Comparison of ENCODE assay signal across 16 cellular contexts in the genomic region with DNA sequence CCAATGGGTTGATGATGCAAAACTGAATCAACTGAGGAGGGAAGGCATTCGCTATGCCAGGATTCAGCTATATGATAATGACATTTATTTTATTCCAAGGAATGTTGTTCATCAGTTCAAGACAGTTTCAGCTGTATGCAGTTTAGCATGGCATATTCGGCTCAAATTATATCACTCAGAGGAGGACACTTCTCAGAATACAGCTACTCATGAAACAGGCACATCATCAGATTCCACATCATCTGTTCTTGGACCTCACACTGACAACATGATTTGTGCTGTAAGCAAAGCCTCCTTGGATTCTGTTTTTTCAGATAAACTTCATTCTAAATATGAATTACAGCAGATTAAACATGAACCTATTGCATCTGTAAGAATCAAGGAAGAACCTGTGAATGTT. TPM values are rescaled to one million over a fixed set of nuclear protein-coding genes. Genes with fewer than 3 reads are reported as not detected.
A peak's percentile ranks its signal among the peaks of the same experiment; 100 is the strongest.
DNase-seq lines count a peak whose midpoint lies in the region; ATAC-seq and TF ChIP-seq lines count a peak whose summit lies in the region.
"Had no signal": no experiment of that assay in that cellular context is flagged by ENCODE, and none has a peak within 500 bp of the region (broad histone marks: within the 10 kb centered on the region; RNA-seq: fewer than 3 reads in every experiment).

No MANE protein-coding gene starts in this region.

- no peaks in the 10 kb centered on the region for H3K9me2 ChIP-seq in OCI-LY7 (ENCODE audit: insufficient read depth, low read length)

- H3K4me1 ChIP-seq in mammary epithelial cell (ENCODE audit: insufficient read depth, low read length) (no peaks in the 10 kb centered on the region), OCI-LY7 (ENCODE audit: insufficient read depth, low read length, poor library complexity, severe bottlenecking) (peaks cover 11% of the 10 kb centered on the region), ectodermal cell (ENCODE audit: control insufficient read depth, insufficient read depth, low read length) (no peaks in the 10 kb centered on the region), psoas muscle (peaks cover 16% of the 10 kb centered on the region), stomach (peaks cover 0 to 9% (median 3%) of the 10 kb centered on the region in 4 donors), HAP-1 (peaks cover 33% of the 10 kb centered on the region)
- H3K4me1 ChIP-seq: BLaER1 treated with 17β-estradiol and CSF1 and Interleukin-3, amounts not matched to agents 10 nM and 100 nM had no signal

- no peak overlapping the region for H3K27ac ChIP-seq in mammary epithelial cell (ENCODE audit: insufficient read depth, low read depth, low read length)
- no peak overlapping the region for H3K27ac ChIP-seq in OCI-LY7 (ENCODE audit: low read depth, low read length, poor library complexity, severe bottlenecking)
- H3K27ac ChIP-seq in ectodermal cell (ENCODE audit: insufficient read depth, low read depth, low read length, poor library complexity, severe bottlenecking) = peak overlapping the region; percentile 9
- peak overlapping the region; percentile 27 for H3K27ac ChIP-seq in psoas muscle
- H3K27ac ChIP-seq in stomach = no peak overlapping the region
- H3K27ac ChIP-seq: BLaER1 treated with 17β-estradiol and CSF1 and Interleukin-3, amounts not matched to agents 10 nM and 100 nM; GM23248 had no signal

- dilution Hi-C loops in mammary epithelial cell (cut with HindIII; ENCODE audit: low sequenced_read_pairs) = no loop called here

- H2AFZ ChIP-seq in mammary epithelial cell (ENCODE audit: low read depth, low read length) = no peak overlapping the region
- H2AFZ ChIP-seq in OCI-LY7 (ENCODE audit: low read length) = no peak overlapping the region
- H2AFZ ChIP-seq: GM23248 had no signal

- 100% methylated on average over 2 of the region's 2 CpGs for WGBS in mammary epithelial cell (ENCODE audit: low coverage, missing lambda C conversion rate)
- 96 to 98% methylated on average over 1 to 2 of the region's 2 CpGs for WGBS in ectodermal cell, 2 experiments
- 36 to 70% (median 42%) methylated on average over 2 of the region's 2 CpGs for WGBS in psoas muscle, 3 donors
- 93 to 98% (median 96%) methylated on average over 2 of the region's 2 CpGs for WGBS in stomach, 5 donors

- peak in 2 of 4 donors; percentile 56 to 66 for ATAC-seq in psoas muscle
- ATAC-seq: HepG2 had no signal

- intact Hi-C loops in mammary epithelial cell (cut with micrococcal nuclease) (no loop called here), MCF 10A (cut with micrococcal nuclease) (no loop called here), OCI-LY7 (cut with micrococcal nuclease; ENCODE audit: unreplicated experiment) (no loop called here), psoas muscle (cut with DNase I) (no loop called here), stomach (cut with DNase I; ENCODE audit: low total_unique reads) (no loop called here)

- in situ Hi-C loops in mammary epithelial cell (cut with MboI; ENCODE audit: low sequenced_read_pairs in 2 of 2) = no loop called here
- in situ Hi-C loops in HAP-1 (cut with MboI; ENCODE audit: low sequenced_read_pairs) = no loop called here

- no peak overlapping the region for H3K9ac ChIP-seq in mammary epithelial cell (ENCODE audit: insufficient read depth, low read length)
- H3K9ac ChIP-seq: BLaER1 treated with 17β-estradiol and CSF1 and Interleukin-3, amounts not matched to agents 10 nM and 100 nM; GM23248 had no signal

- no peak for TF ChIP-seq EP300 in stomach (IDR thresholded peaks at IDR 0.05)

- H4K20me1 ChIP-seq in mammary epithelial cell (ENCODE audit: insufficient read depth, low read length) (no peaks in the 10 kb centered on the region), OCI-LY7 (ENCODE audit: insufficient read depth, low read length) (no peaks in the 10 kb centered on the region)
- H4K20me1 ChIP-seq: BLaER1 treated with 17β-estradiol and CSF1 and Interleukin-3, amounts not matched to agents 10 nM and 100 nM had no signal

- peaks cover 35% of the 10 kb centered on the region for H3K36me3 Mint-ChIP-seq in MCF 10A (ENCODE audit: insufficient read depth, unreplicated experiment)

- H3K4me3 Mint-ChIP-seq in MCF 10A (ENCODE audit: unreplicated experiment) = no peak overlapping the region
- H3K4me3 Mint-ChIP-seq: B cell; CD8-positive, alpha-beta memory T cell had no signal

- H3K9me3 ChIP-seq in mammary epithelial cell (replicated peaks; ENCODE audit: insufficient read depth, low read length) (peaks cover 2% of the 10 kb centered on the region), OCI-LY7 (ENCODE audit: low read length) (peaks cover 13% of the 10 kb centered on the region), ectodermal cell (ENCODE audit: control insufficient read depth, low read length) (no peaks in the 10 kb centered on the region), psoas muscle (peaks cover 7% of the 10 kb centered on the region), stomach (no peaks in the 10 kb centered on the region), HAP-1 (no peaks in the 10 kb centered on the region)

- no peaks in the 10 kb centered on the region for H3K27me3 Mint-ChIP-seq in MCF 10A (ENCODE audit: insufficient read depth, unreplicated experiment)
- H3K27me3 Mint-ChIP-seq: B cell; CD8-positive, alpha-beta memory T cell had no signal

- POLR2A ChIA-PET in MCF 10A (lab: Yijun Ruan, JAX) (interaction anchor here (0.8 to 1.7 kb wide), 2 partner anchors 10 to 20 kb away, joined by 3 to 4 read pairs; no protein-coding TSS in a partner anchor), OCI-LY7 (lab: Charles Lee) (interaction anchor here (1.2 kb wide), 1 partner anchor 56 kb away, joined by 5 read pairs; no protein-coding TSS in a partner anchor)

- TF ChIP-seq CTCF in mammary epithelial cell (conservative IDR thresholded peaks at IDR 0.05 in 1 of 2, IDR thresholded peaks at IDR 0.05 in 1 of 2; ENCODE audit: extremely low read depth in 1 of 2, insufficient read depth in 1 of 2, low read depth in 1 of 2, low read length in 2 of 2) = no peak
- no peak for TF ChIP-seq CTCF in MCF 10A (IDR thresholded peaks at IDR 0.05; ENCODE audit: unreplicated experiment)
- no peak for TF ChIP-seq CTCF in OCI-LY7 (conservative IDR thresholded peaks at IDR 0.05; ENCODE audit: low read length)
- no peak for TF ChIP-seq CTCF in psoas muscle (IDR thresholded peaks at IDR 0.05)
- no peak for TF ChIP-seq CTCF in stomach (IDR thresholded peaks at IDR 0.05)

- no peak overlapping the region for H3K27ac Mint-ChIP-seq in MCF 10A (ENCODE audit: low read depth, unreplicated experiment)
- H3K27ac Mint-ChIP-seq: B cell had no signal

- no peak for DNase-seq in mammary epithelial cell
- no peak for DNase-seq in MCF 10A (ENCODE audit: unreplicated experiment)
- no peak for DNase-seq in OCI-LY7 (ENCODE audit: low spot score)
- no peak for DNase-seq in psoas muscle
- DNase-seq in stomach = no peak
- no peak for DNase-seq in HuH-7.5 (ENCODE audit: low spot score)
- DNase-seq in HAP-1 (ENCODE audit: low spot score in 2 of 2) = no peak
- DNase-seq: CD8-positive, alpha-beta memory T cell; COR-L47; GM23248; H7; KG1 had no signal

- TF ChIP-seq POLR2A in stomach (IDR thresholded peaks at IDR 0.05) = no peak

- no peaks in the 10 kb centered on the region for H3K4me1 Mint-ChIP-seq in MCF 10A (ENCODE audit: insufficient read depth, unreplicated experiment)

- BruUV-seq in mammary epithelial cell (replicated peaks; lab: Mats Ljungman, UMichigan) (TSS peak; percentile 38), MCF 10A (replicated peaks; lab: Mats Ljungman, UMichigan) (no TSS peak), OCI-LY7 (replicated peaks; lab: Mats Ljungman, UMichigan) (TSS peak; percentile 23)

- CTCF ChIA-PET in mammary epithelial cell (lab: Charles Lee; ENCODE audit: low non-redundant PET) (no interaction called here), MCF 10A (lab: Yijun Ruan, JAX) (interaction anchor here (0.8 to 1.5 kb wide), 3 partner anchors 15 to 128 kb away, joined by 3 to 9 read pairs (median 4); no protein-coding TSS in a partner anchor), OCI-LY7 (lab: Charles Lee; ENCODE audit: unreplicated experiment) (no interaction called here)

- H3K4me2 ChIP-seq in mammary epithelial cell (ENCODE audit: insufficient read depth, low read depth, low read length) = no peak overlapping the region
- H3K4me2 ChIP-seq in OCI-LY7 (ENCODE audit: low read length) = no peak overlapping the region
- H3K4me2 ChIP-seq: BLaER1 treated with 17β-estradiol and CSF1 and Interleukin-3, amounts not matched to agents 10 nM and 100 nM had no signal

- H3K9me3 Mint-ChIP-seq in MCF 10A (ENCODE audit: unreplicated experiment) = peaks cover 13% of the 10 kb centered on the region

- peaks cover 20% of the 10 kb centered on the region for H3K36me3 ChIP-seq in mammary epithelial cell (ENCODE audit: insufficient read depth, low read length)
- H3K36me3 ChIP-seq in OCI-LY7 (ENCODE audit: insufficient read depth, low read length) = peaks cover 96% of the 10 kb centered on the region
- peaks cover 24% of the 10 kb centered on the region for H3K36me3 ChIP-seq in ectodermal cell (ENCODE audit: control insufficient read depth, insufficient read depth, low read length)
- peaks cover 0 to 66% of the 10 kb centered on the region in 2 donors for H3K36me3 ChIP-seq in psoas muscle (ENCODE audit: insufficient read depth in 1 of 2, low read depth in 1 of 2)
- H3K36me3 ChIP-seq in stomach = peaks cover 11 to 78% (median 74%) of the 10 kb centered on the region in 4 donors
- peaks cover 21% of the 10 kb centered on the region for H3K36me3 ChIP-seq in HAP-1 (replicated peaks)

- no peak overlapping the region for H3K4me3 ChIP-seq in mammary epithelial cell (replicated peaks in 1 of 3; ENCODE audit: insufficient read depth in 1 of 3, low read depth in 2 of 3, low read length in 3 of 3)
- no peak overlapping the region for H3K4me3 ChIP-seq in OCI-LY7 (ENCODE audit: low read depth, low read length, poor library complexity, severe bottlenecking)
- no peak overlapping the region for H3K4me3 ChIP-seq in ectodermal cell (ENCODE audit: insufficient read depth, low read depth, low read length)
- no peak overlapping the region for H3K4me3 ChIP-seq in psoas muscle
- no peak overlapping the region for H3K4me3 ChIP-seq in stomach
- no peak overlapping the region for H3K4me3 ChIP-seq in HAP-1
- H3K4me3 ChIP-seq: BLaER1 treated with 17β-estradiol and CSF1 and Interleukin-3, amounts not matched to agents 10 nM and 100 nM; GM23248 had no signal

- H3K79me2 ChIP-seq in mammary epithelial cell (ENCODE audit: insufficient read depth, low read length) = no peaks in the 10 kb centered on the region
- H3K79me2 ChIP-seq in OCI-LY7 (ENCODE audit: insufficient read depth, low read depth, low read length) = peaks cover 8% of the 10 kb centered on the region; the same call in 1 of the 2 replicates

- H3K27me3 ChIP-seq in mammary epithelial cell (ENCODE audit: insufficient read depth, low read length) (no peaks in the 10 kb centered on the region), ectodermal cell (ENCODE audit: control insufficient read depth, insufficient read depth, low read length, poor library complexity, severe bottlenecking) (no peaks in the 10 kb centered on the region), psoas muscle (ENCODE audit: insufficient read depth in 3 of 3, low read length in 2 of 3) (no peaks in the 10 kb centered on the region), stomach (no peaks in the 10 kb centered on the region), HAP-1 (ENCODE audit: low read depth) (no peaks in the 10 kb centered on the region)
- H3K27me3 ChIP-seq: BLaER1 treated with 17β-estradiol and CSF1 and Interleukin-3, amounts not matched to agents 10 nM and 100 nM had no signal

RNA-seq across cellular contexts. Expression of a gene that starts 19.7 kb away (rescaled TPM):
- 10 to 100 TPM in 1 of 2 donors, 1 to 10 TPM in 1; 9.5 to 12.8 TPM for total RNA-seq in mammary epithelial cell
- 18.6 TPM for polyA plus RNA-seq in mammary epithelial cell
- 3.4 TPM for polyA minus RNA-seq in mammary epithelial cell
- total RNA-seq in MCF 10A (2022) = 7.1 and 11.6 TPM in 2 replicates
- total RNA-seq in OCI-LY7 (2014; rRNA removed; shearing (Covaris generic)) = 14.6 and 19.2 TPM in 2 replicates
- 23.5 and 29.7 TPM in 2 replicates for total RNA-seq in OCI-LY7 (2022)
- polyA plus RNA-seq in ectodermal cell (2013, experiment 1 of 4) = 40.8 TPM
- 38.8 TPM for polyA plus RNA-seq in ectodermal cell (2013, experiment 2 of 4)
- 34.1 TPM for polyA plus RNA-seq in ectodermal cell (2013, experiment 3 of 4)
- 35.5 TPM for polyA plus RNA-seq in ectodermal cell (2013, experiment 4 of 4)
- 10 to 100 TPM in 3 of 4 donors, 1 to 10 TPM in 1; 7.7 to 13.8 (median 12.3) TPM for total RNA-seq in psoas muscle
- 10 to 100 TPM; 17.2 to 39.3 (median 18.8) TPM for polyA plus RNA-seq in psoas muscle
- total RNA-seq in stomach = 10 to 100 TPM in 2 of 5 donors, 1 to 10 TPM in 1, not detected in 2; 8.8 to 14.6 (median 12.1) TPM
- polyA plus RNA-seq in stomach = 10 to 100 TPM; 14.5 to 18.2 (median 16.7) TPM

RNA-seq across cellular contexts. Expression of a gene that starts 20.0 kb away (rescaled TPM):
- total RNA-seq in mammary epithelial cell (10 to 100 TPM; 19.8 to 26.4 TPM), MCF 10A (2022) (12.6 and 16.0 TPM in 2 replicates), OCI-LY7 (2022) (62.0 and 62.4 TPM in 2 replicates), psoas muscle (10 to 100 TPM; 48.2 to 88.7 (median 66.3) TPM), stomach (10 to 100 TPM in 4 of 5 donors, 1 to 10 TPM in 1; 4.6 to 42.9 (median 26.8) TPM)
- polyA plus RNA-seq in mammary epithelial cell (15.2 TPM), psoas muscle (100 to 1,000 TPM in 1 of 3 donors, 10 to 100 TPM in 2; 16.7 to 101 (median 42.3) TPM), stomach (1 to 10 TPM; 2.0 to 4.5 (median 2.0) TPM)
- polyA minus RNA-seq in mammary epithelial cell = 21.5 TPM
- total RNA-seq in OCI-LY7 (2014; rRNA removed; shearing (Covaris generic)) = 26.9 and 29.6 TPM in 2 replicates
- 25.5 TPM for polyA plus RNA-seq in ectodermal cell (2013, experiment 1 of 4)
- polyA plus RNA-seq in ectodermal cell (2013, experiment 2 of 4) = 22.5 TPM
- 22.5 TPM for polyA plus RNA-seq in ectodermal cell (2013, experiment 3 of 4)
- polyA plus RNA-seq in ectodermal cell (2013, experiment 4 of 4) = 23.9 TPM

Comparison
In these comparisons a context has a peak if more than half of its experiments do, and no peak if none do; other contexts are left out.
1. H3K27ac ChIP-seq: peak in ectodermal cell (single experiment) and psoas muscle (single experiment); none in mammary epithelial cell (single experiment), OCI-LY7 (single experiment) and stomach (0 of 5).